ENCODE assay signal across 1 cellular context in the genomic region with DNA sequence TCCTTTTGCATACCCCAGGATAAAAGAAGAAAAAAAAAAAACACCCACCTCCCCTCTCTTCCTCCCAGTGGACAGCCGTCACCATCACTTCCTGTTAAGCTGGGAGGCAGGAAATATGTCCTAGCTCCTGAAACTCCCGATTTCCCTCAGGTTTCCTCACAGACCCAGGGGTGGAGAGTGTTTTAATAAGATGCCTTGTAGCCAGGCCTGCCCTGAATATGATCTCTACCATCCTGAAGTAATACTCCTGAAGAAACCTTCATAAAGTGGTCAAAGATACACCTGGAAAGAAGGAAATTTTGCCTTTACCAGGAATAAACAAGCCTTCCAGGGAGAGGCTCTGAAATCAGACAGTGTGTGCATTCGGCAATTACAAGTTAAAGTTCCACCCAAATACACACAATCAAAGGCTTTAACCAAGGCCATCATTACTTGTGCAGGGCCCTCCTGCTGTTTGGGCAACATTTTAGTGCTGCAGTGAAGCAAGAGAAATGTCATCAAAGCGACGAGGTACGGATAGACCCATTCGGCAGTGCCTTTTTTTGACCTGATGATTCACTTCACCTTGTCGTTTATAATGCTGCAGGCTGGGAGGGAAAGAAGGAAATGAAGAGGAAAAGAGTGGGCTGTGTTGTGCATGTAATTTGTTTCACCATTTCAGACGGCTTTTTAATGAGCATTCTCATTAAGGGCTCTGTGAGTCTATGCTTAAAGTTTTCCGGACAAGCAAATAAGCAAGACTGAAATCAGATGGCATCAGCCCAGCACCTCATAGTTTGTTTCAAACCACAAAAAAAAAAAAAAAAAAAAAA.
TF ChIP-seq lines count a peak whose summit lies in the region.

No MANE protein-coding gene starts in this region.

TF ChIP-seq in HEK293, 187 proteins besides CTCF, POLR2A, EP300 and RAD21 (continued from another document):
- TF ChIP-seq, protein P1, sequence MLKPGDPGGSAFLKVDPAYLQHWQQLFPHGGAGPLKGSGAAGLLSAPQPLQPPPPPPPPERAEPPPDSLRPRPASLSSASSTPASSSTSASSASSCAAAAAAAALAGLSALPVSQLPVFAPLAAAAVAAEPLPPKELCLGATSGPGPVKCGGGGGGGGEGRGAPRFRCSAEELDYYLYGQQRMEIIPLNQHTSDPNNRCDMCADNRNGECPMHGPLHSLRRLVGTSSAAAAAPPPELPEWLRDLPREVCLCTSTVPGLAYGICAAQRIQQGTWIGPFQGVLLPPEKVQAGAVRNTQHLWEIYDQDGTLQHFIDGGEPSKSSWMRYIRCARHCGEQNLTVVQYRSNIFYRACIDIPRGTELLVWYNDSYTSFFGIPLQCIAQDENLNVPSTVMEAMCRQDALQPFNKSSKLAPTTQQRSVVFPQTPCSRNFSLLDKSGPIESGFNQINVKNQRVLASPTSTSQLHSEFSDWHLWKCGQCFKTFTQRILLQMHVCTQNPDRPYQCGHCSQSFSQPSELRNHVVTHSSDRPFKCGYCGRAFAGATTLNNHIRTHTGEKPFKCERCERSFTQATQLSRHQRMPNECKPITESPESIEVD (tag by site-specific recombination; IDR thresholded peaks at IDR 0.05): 0 out of 2 replicates have a peak, but pooled peaks have one; percentile 23
- TF ChIP-seq, protein P2, sequence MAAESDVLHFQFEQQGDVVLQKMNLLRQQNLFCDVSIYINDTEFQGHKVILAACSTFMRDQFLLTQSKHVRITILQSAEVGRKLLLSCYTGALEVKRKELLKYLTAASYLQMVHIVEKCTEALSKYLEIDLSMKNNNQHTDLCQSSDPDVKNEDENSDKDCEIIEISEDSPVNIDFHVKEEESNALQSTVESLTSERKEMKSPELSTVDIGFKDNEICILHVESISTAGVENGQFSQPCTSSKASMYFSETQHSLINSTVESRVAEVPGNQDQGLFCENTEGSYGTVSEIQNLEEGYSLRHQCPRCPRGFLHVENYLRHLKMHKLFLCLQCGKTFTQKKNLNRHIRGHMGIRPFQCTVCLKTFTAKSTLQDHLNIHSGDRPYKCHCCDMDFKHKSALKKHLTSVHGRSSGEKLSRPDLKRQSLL (tag by site-specific recombination; IDR thresholded peaks at IDR 0.05): no peak
- TF ChIP-seq ZNF600 (tag by site-specific recombination; IDR thresholded peaks at IDR 0.05) (0 out of 2 replicates have a peak, but pooled peaks have one; percentile 10), ZSCAN16 (tag by site-specific recombination; IDR thresholded peaks at IDR 0.05) (peak; percentile 73; the same call in 1 of the 2 replicates), SP2 (tag by site-specific recombination; IDR thresholded peaks at IDR 0.05) (no peak)
